8 cellular contexts compared by ENCODE assay signal in the genomic region with DNA sequence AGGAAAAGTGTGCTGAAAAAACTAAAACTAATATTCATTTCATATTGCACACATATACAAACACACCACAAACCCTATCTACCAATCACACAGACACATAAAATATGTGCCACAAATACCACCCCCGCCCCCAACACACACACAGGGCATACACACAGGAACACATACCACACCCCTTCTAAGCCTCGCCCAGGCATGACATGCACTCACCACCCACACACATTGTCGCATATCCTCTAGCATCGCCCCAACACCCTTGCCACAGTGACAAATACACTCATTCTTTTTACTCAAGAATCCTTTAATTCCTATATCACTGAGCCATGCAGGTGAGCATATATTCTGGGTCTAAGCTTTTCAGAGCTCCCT. TPM values are rescaled to one million over a fixed set of nuclear protein-coding genes. Genes with fewer than 3 reads are reported as not detected.
A peak's percentile ranks its signal among the peaks of the same experiment; 100 is the strongest.
DNase-seq lines count a peak whose midpoint lies in the region; ATAC-seq and TF ChIP-seq lines count a peak whose summit lies in the region.

No MANE protein-coding gene starts in this region.

- no peaks in the 10 kb centered on the region for H3K9me3 ChIP-seq in A673 (ENCODE audit: low read depth, low read length, poor library complexity, severe bottlenecking)

- POLR2A ChIA-PET in A673 (lab: Charles Lee; ENCODE audit: low non-redundant PET) = interaction anchor here (0.6 to 0.9 kb wide), 2 partner anchors 32 to 131 kb away, joined by 3 to 5 read pairs; no protein-coding TSS in a partner anchor

- intact Hi-C loops in A673 (cut with micrococcal nuclease; ENCODE audit: unreplicated experiment) = no loop called here
- intact Hi-C loops in dorsolateral prefrontal cortex (cut with DNase I) = no loop called here

- CTCF ChIA-PET in A673 (lab: Charles Lee) = no interaction called here

- H3K4me3 Mint-ChIP-seq in memory B cell = peak overlapping the region; percentile 31

- peaks cover 24% of the 10 kb centered on the region for H3K4me1 Mint-ChIP-seq in memory B cell

- peak overlapping the region; percentile 75 for H3K27ac Mint-ChIP-seq in memory B cell

- peak overlapping the region; percentile 13 for H3K4me3 ChIP-seq in A673 (ENCODE audit: low read depth, low read length, poor library complexity, severe bottlenecking)
- H3K4me3 ChIP-seq in dorsolateral prefrontal cortex = no peak overlapping the region

- BruUV-seq in A673 (replicated peaks; lab: Mats Ljungman, UMichigan) = no TSS peak

- ATAC-seq in GM21367 (IDR thresholded peaks at IDR 0.05; ENCODE audit: unreplicated experiment) = peak; percentile 63
- ATAC-seq in memory B cell (ENCODE audit: low read depth) = peak; percentile 97

- no peaks in the 10 kb centered on the region for H3K36me3 ChIP-seq in A673 (ENCODE audit: insufficient read depth, low read length, poor library complexity, severe bottlenecking)

- H3K36me3 Mint-ChIP-seq in memory B cell = no peaks in the 10 kb centered on the region

- peak overlapping the region; percentile 90 for H3K27ac ChIP-seq in A673 (ENCODE audit: low read depth, low read length, poor library complexity, severe bottlenecking)
- H3K27ac ChIP-seq in dorsolateral prefrontal cortex = peak overlapping the region in 17 of 59 donors; percentile 0 to 79 (median 62)

- peaks cover 27% of the 10 kb centered on the region for H3K4me1 ChIP-seq in A673 (ENCODE audit: insufficient read depth, low read length, poor library complexity, severe bottlenecking)

- H3K9me3 Mint-ChIP-seq in memory B cell = peaks cover 2% of the 10 kb centered on the region

- peak; percentile 82 for DNase-seq in A673 (ENCODE audit: low spot score)
- peak; percentile 36 for DNase-seq in RPMI7951 (ENCODE audit: low read depth)
- peak; percentile 85 for DNase-seq in activated naive CD4-positive, alpha-beta T cell treated with anti-CD3 and anti-CD28 coated beads, Interleukin-2, amount 50 U/mL, for 16 hours
- no peak for DNase-seq in memory B cell (ENCODE audit: low spot score in 2 of 2)
- DNase-seq in stimulated activated CD8-positive, alpha-beta memory T cell treated with anti-CD3 and anti-CD28 coated beads, Interleukin-7, amount 100 ng/mL, for 4 hours (ENCODE audit: low read depth in 2 of 2) = peak; percentile 82 to 88
- DNase-seq in dorsolateral prefrontal cortex = no peak
- DNase-seq in NCI-H1694 treated with DMSO at 0.1 percent for 48 hours (lab: John Stamatoyannopoulos, UW) = no peak

- H3K27me3 Mint-ChIP-seq in memory B cell = no peaks in the 10 kb centered on the region

- H3K27me3 ChIP-seq in A673 (replicated peaks; ENCODE audit: insufficient read depth, low read depth, low read length, poor library complexity) (no peaks in the 10 kb centered on the region), dorsolateral prefrontal cortex (no peaks in the 10 kb centered on the region)

- TF ChIP-seq CTCF in A673 (conservative IDR thresholded peaks at IDR 0.05; ENCODE audit: low read depth, low read length) = no peak
- TF ChIP-seq CTCF in dorsolateral prefrontal cortex (IDR thresholded peaks at IDR 0.05 in 54 of 56, conservative IDR thresholded peaks at IDR 0.05 in 2 of 56; ENCODE audit: low read depth in 1 of 56, partially characterized antibody in 56 of 56) = no peak

RNA-seq across cellular contexts. Expression of gene LCLAT1, which starts 24.6 kb away (rescaled TPM):
- total RNA-seq in A673 (2021) (31.7 and 35.3 TPM in 2 replicates), dorsolateral prefrontal cortex (10 to 100 TPM; 12.2 to 31.1 (median 22.8) TPM)
- total RNA-seq in RPMI7951 (2014; rRNA removed; shearing (Covaris generic)) = 17.5 and 20.3 TPM in 2 replicates

Comparison
In these comparisons a context has a peak if more than half of its experiments do, and no peak if none do; other contexts are left out.
1. DNase-seq: peak in A673 (single experiment), RPMI7951 (single experiment), activated naive CD4-positive, alpha-beta T cell treated with anti-CD3 and anti-CD28 coated beads, Interleukin-2, amount 50 U/mL, for 16 hours (single experiment) and stimulated activated CD8-positive, alpha-beta memory T cell treated with anti-CD3 and anti-CD28 coated beads, Interleukin-7, amount 100 ng/mL, for 4 hours (2 of 2); none in memory B cell (0 of 2), dorsolateral prefrontal cortex (0 of 10) and NCI-H1694 treated with DMSO at 0.1 percent for 48 hours (single experiment).